ENCODE assay signal across 15 cellular contexts in genomic region chr9:89340332-89340731, GRCh38. TPM values are rescaled to one million over a fixed set of nuclear protein-coding genes. Genes with fewer than 3 reads are reported as not detected.
DNase-seq lines count a peak whose midpoint lies in the region; ATAC-seq and TF ChIP-seq lines count a peak whose summit lies in the region.
"Had no signal": no experiment of that assay in that cellular context is flagged by ENCODE, and none has a peak within 500 bp of the region (broad histone marks: within the 10 kb centered on the region; RNA-seq: fewer than 3 reads in every experiment).

No MANE protein-coding gene starts in this region.

- no peaks in the 10 kb centered on the region for H3K27me3 ChIP-seq in CD4-positive, CD25-positive, alpha-beta regulatory T cell (ENCODE audit: control insufficient read depth, insufficient read depth, low read length)
- H3K27me3 ChIP-seq in KMS-11 (ENCODE audit: insufficient read depth, low read depth): no peaks in the 10 kb centered on the region
- no peaks in the 10 kb centered on the region for H3K27me3 ChIP-seq in naive thymus-derived CD4-positive, alpha-beta T cell (ENCODE audit: control insufficient read depth in 2 of 2, insufficient read depth in 2 of 2, low read length in 2 of 2)
- H3K27me3 ChIP-seq: heart left ventricle, SJCRH30 had no signal

- no peak overlapping the region for H3K4me3 ChIP-seq in CD4-positive, CD25-positive, alpha-beta regulatory T cell (ENCODE audit: low read depth, low read length)
- no peak overlapping the region for H3K4me3 ChIP-seq in KMS-11 (IDR thresholded peaks at IDR 0.05; ENCODE audit: insufficient read depth, low read depth, low read length)
- no peak overlapping the region for H3K4me3 ChIP-seq in naive thymus-derived CD4-positive, alpha-beta T cell (ENCODE audit: low read length)
- H3K4me3 ChIP-seq: heart left ventricle, prostate gland, SJCRH30 had no signal

- POLR2A ChIA-PET in naive thymus-derived CD4-positive, alpha-beta T cell (lab: Charles Lee): no interaction called here

- CTCF ChIA-PET in naive thymus-derived CD4-positive, alpha-beta T cell (lab: Charles Lee): interaction anchor here (0.5 kb wide), 1 partner anchor 325 kb away, joined by 4 read pairs; no protein-coding TSS in a partner anchor

- H3K36me3 Mint-ChIP-seq in CD4-positive, CD25-positive, alpha-beta regulatory T cell: peaks cover 71% of the 10 kb centered on the region
- peaks cover 20 to 81% (median 60%) of the 10 kb centered on the region in 5 donors for H3K36me3 Mint-ChIP-seq in naive thymus-derived CD4-positive, alpha-beta T cell

- H4K20me1 ChIP-seq in KMS-11 (ENCODE audit: insufficient read depth): no peaks in the 10 kb centered on the region

- intact Hi-C loops in naive thymus-derived CD4-positive, alpha-beta T cell (cut with micrococcal nuclease): loop anchor here in 1 of 2 donors (2.0 kb wide), 1 partner anchor 14 kb away; no protein-coding TSS in a partner anchor

- H3K9me3 Mint-ChIP-seq in CD4-positive, CD25-positive, alpha-beta regulatory T cell: peaks cover 0 to 2% (median 0%) of the 10 kb centered on the region in 7 donors
- H3K9me3 Mint-ChIP-seq in naive thymus-derived CD4-positive, alpha-beta T cell: peaks cover 0 to 2% (median 0%) of the 10 kb centered on the region in 11 donors

- peaks cover 4% of the 10 kb centered on the region; the same call in 1 of the 2 replicates for H3K79me2 ChIP-seq in KMS-11 (ENCODE audit: insufficient read depth, low read depth)

- H3K27ac Mint-ChIP-seq in CD4-positive, CD25-positive, alpha-beta regulatory T cell: peak overlapping the region in 2 of 3 donors; percentile 62 to 86
- H3K27ac Mint-ChIP-seq in naive thymus-derived CD4-positive, alpha-beta T cell: peak overlapping the region in 4 of 9 donors; percentile 23 to 51 (median 36)

- DNase-seq in CD4-positive, CD25-positive, alpha-beta regulatory T cell: no peak
- DNase-seq in stimulated activated naive CD4-positive, alpha-beta T cell treated with Interleukin-2 at 50 U/mL for 16 hours (lab: John Stamatoyannopoulos, UW): no peak
- no peak for DNase-seq in omental fat pad (ENCODE audit: low spot score)
- DNase-seq in naive thymus-derived CD4-positive, alpha-beta T cell: no peak
- DNase-seq in effector CD8-positive, alpha-beta T cell (lab: John Stamatoyannopoulos, UW): no peak
- DNase-seq: activated gamma-delta T cell treated with Interleukin-2 at 50 U/mL for 16 hours, DMS 273 treated with DMSO at 0.1 percent for 48 hours, heart left ventricle, NCI-H2081 treated with DMSO at 0.1 percent for 48 hours, SJCRH30 had no signal

- peak overlapping the region; percentile 77 for H3K4me2 ChIP-seq in KMS-11

- no peaks in the 10 kb centered on the region for H3K27me3 Mint-ChIP-seq in CD4-positive, CD25-positive, alpha-beta regulatory T cell
- H3K27me3 Mint-ChIP-seq in naive thymus-derived CD4-positive, alpha-beta T cell: no peaks in the 10 kb centered on the region

- ATAC-seq in CD4-positive, CD25-positive, alpha-beta regulatory T cell (ENCODE audit: low read depth in 2 of 2): no peak
- peak; percentile 69 for ATAC-seq in GM18861 (IDR thresholded peaks at IDR 0.05; ENCODE audit: unreplicated experiment)
- peak; percentile 84 for ATAC-seq in GM21723 (IDR thresholded peaks at IDR 0.05; ENCODE audit: unreplicated experiment)
- ATAC-seq in omental fat pad (ENCODE audit: low FRiP score): no peak
- ATAC-seq in naive thymus-derived CD4-positive, alpha-beta T cell: no peak
- ATAC-seq: heart left ventricle had no signal

- H3K27ac ChIP-seq in CD4-positive, CD25-positive, alpha-beta regulatory T cell (ENCODE audit: insufficient read depth, low read length, poor library complexity, severe bottlenecking): no peak overlapping the region
- peak overlapping the region; percentile 79 for H3K27ac ChIP-seq in KMS-11
- no peak overlapping the region for H3K27ac ChIP-seq in naive thymus-derived CD4-positive, alpha-beta T cell (ENCODE audit: low read depth, low read length)
- H3K27ac ChIP-seq: heart left ventricle, prostate gland, SJCRH30, VCaP had no signal

- TF ChIP-seq CTCF in KMS-11 (conservative IDR thresholded peaks at IDR 0.05; ENCODE audit: low read depth, low read length) (no peak), omental fat pad (IDR thresholded peaks at IDR 0.05) (no peak)

- peaks cover 24 to 34% (median 31%) of the 10 kb centered on the region in 4 donors for H3K4me1 Mint-ChIP-seq in CD4-positive, CD25-positive, alpha-beta regulatory T cell
- peaks cover 8 to 27% (median 21%) of the 10 kb centered on the region in 7 donors for H3K4me1 Mint-ChIP-seq in naive thymus-derived CD4-positive, alpha-beta T cell

- H3K9ac ChIP-seq in KMS-11: peak overlapping the region; percentile 20; the same call in 1 of the 2 replicates

- H3K36me3 ChIP-seq in CD4-positive, CD25-positive, alpha-beta regulatory T cell (ENCODE audit: control insufficient read depth, insufficient read depth, low read length): peaks cover 93% of the 10 kb centered on the region
- no peaks in the 10 kb centered on the region; the same call in 1 of the 2 replicates for H3K36me3 ChIP-seq in KMS-11 (ENCODE audit: insufficient read depth)
- peaks cover 42 to 90% (median 49%) of the 10 kb centered on the region in 3 experiments for H3K36me3 ChIP-seq in naive thymus-derived CD4-positive, alpha-beta T cell (ENCODE audit: control insufficient read depth in 2 of 3, insufficient read depth in 3 of 3, low read length in 3 of 3)

- H2AFZ ChIP-seq in KMS-11 (ENCODE audit: low read depth): no peak overlapping the region

- no peaks in the 10 kb centered on the region for H3K4me1 ChIP-seq in CD4-positive, CD25-positive, alpha-beta regulatory T cell (ENCODE audit: control insufficient read depth, insufficient read depth, low read length, poor library complexity, severe bottlenecking)
- H3K4me1 ChIP-seq in KMS-11 (ENCODE audit: low read depth, poor library complexity, severe bottlenecking): peaks cover 93% of the 10 kb centered on the region
- no peaks in the 10 kb centered on the region for H3K4me1 ChIP-seq in naive thymus-derived CD4-positive, alpha-beta T cell (ENCODE audit: control insufficient read depth in 2 of 2, insufficient read depth in 2 of 2, low read length in 2 of 2)
- H3K4me1 ChIP-seq: heart left ventricle, prostate gland, SJCRH30 had no signal

- H3K4me3 Mint-ChIP-seq in CD4-positive, CD25-positive, alpha-beta regulatory T cell: no peak overlapping the region
- H3K4me3 Mint-ChIP-seq in naive thymus-derived CD4-positive, alpha-beta T cell: no peak overlapping the region

- peaks cover 2 to 4% of the 10 kb centered on the region in 2 experiments for H3K9me3 ChIP-seq in CD4-positive, CD25-positive, alpha-beta regulatory T cell (ENCODE audit: control insufficient read depth in 2 of 2, low read length in 2 of 2)
- no peaks in the 10 kb centered on the region for H3K9me3 ChIP-seq in naive thymus-derived CD4-positive, alpha-beta T cell (ENCODE audit: control insufficient read depth in 2 of 3, low read length in 3 of 3)
- H3K9me3 ChIP-seq: heart left ventricle, prostate gland, SJCRH30 had no signal

RNA-seq across cellular contexts. Expression of gene SECISBP2, which starts 22.0 kb away (rescaled TPM):
- 129 TPM for total RNA-seq in CD4-positive, CD25-positive, alpha-beta regulatory T cell
- 10 to 100 TPM; 19.2 to 38.3 (median 24.7) TPM for polyA plus RNA-seq in CD4-positive, CD25-positive, alpha-beta regulatory T cell
- 10 to 100 TPM; 45.8 to 68.4 (median 54.2) TPM for total RNA-seq in omental fat pad
- total RNA-seq in naive thymus-derived CD4-positive, alpha-beta T cell: 100 to 1,000 TPM in 4 of 5 experiments, 10 to 100 TPM in 1; 55.0 to 130 (median 109) TPM
- polyA plus RNA-seq in naive thymus-derived CD4-positive, alpha-beta T cell: 10 to 100 TPM; 20.1 to 29.0 TPM

RNA-seq across cellular contexts. Expression of gene CKS2, which starts 29.3 kb away (rescaled TPM):
- 35.2 TPM for total RNA-seq in CD4-positive, CD25-positive, alpha-beta regulatory T cell
- polyA plus RNA-seq in CD4-positive, CD25-positive, alpha-beta regulatory T cell: 10 to 100 TPM; 28.6 to 53.0 (median 44.0) TPM
- 10 to 100 TPM in 3 of 4 donors, 1 to 10 TPM in 1; 9.8 to 34.1 (median 20.3) TPM for total RNA-seq in omental fat pad
- total RNA-seq in naive thymus-derived CD4-positive, alpha-beta T cell: 100 to 1,000 TPM in 1 of 5 experiments, 10 to 100 TPM in 1, 1 to 10 TPM in 3; 5.2 to 121 (median 8.9) TPM
- polyA plus RNA-seq in naive thymus-derived CD4-positive, alpha-beta T cell: 1 to 10 TPM; 6.0 to 8.0 TPM

Comparison
In these comparisons a context has a peak if more than half of its experiments do, and no peak if none do; other contexts are left out.
1. ATAC-seq: peak in GM18861 (single experiment) and GM21723 (single experiment); none in CD4-positive, CD25-positive, alpha-beta regulatory T cell (0 of 2), omental fat pad (single experiment) and naive thymus-derived CD4-positive, alpha-beta T cell (single experiment).